15 cellular contexts compared by ENCODE assay signal in genomic region chr1:71037829-71038620, GRCh38. TPM values are rescaled to one million over a fixed set of nuclear protein-coding genes. Genes with fewer than 3 reads are reported as not detected.
DNase-seq lines count a peak whose midpoint lies in the region; ATAC-seq, FAIRE-seq and TF ChIP-seq lines count a peak whose summit lies in the region.
"Had no signal": no experiment of that assay in that cellular context is flagged by ENCODE, and none has a peak within 500 bp of the region (broad histone marks: within the 10 kb centered on the region; RNA-seq: fewer than 3 reads in every experiment).

No MANE protein-coding gene starts in this region.

- DNase-seq in A673 (ENCODE audit: low spot score) (no peak), MM.1S (no peak), K562 (ENCODE audit: extremely low read depth in 1 of 4, low spot score in 3 of 4) (no peak), tibial artery (no peak), SHP77 (lab: John Stamatoyannopoulos, UW) (no peak), midbrain (lab: John Stamatoyannopoulos, UW) (no peak)
- DNase-seq: Caco-2; CD8-positive, alpha-beta T cell; DND-41; GDM1; GOT3 had no signal

- H3K27ac ChIP-seq in A673 (ENCODE audit: low read depth, low read length, poor library complexity, severe bottlenecking) (peak overlapping the region; percentile 7), MM.1S (ENCODE audit: low read length) (no peak overlapping the region), K562 (ENCODE audit: extremely low read depth, low read depth, low read length) (no peak overlapping the region), tibial artery (peak overlapping the region; percentile 32 to 42)
- H3K27ac ChIP-seq: A549, HL-60 had no signal

- H2AFZ ChIP-seq in MM.1S (ENCODE audit: low read length) (no peak overlapping the region), K562 (ENCODE audit: low read depth, low read length) (no peak overlapping the region)

- no TSS peak for BruUV-seq in A673 (replicated peaks; lab: Mats Ljungman, UMichigan)
- BruUV-seq in K562 (replicated peaks; lab: Mats Ljungman, UMichigan): no TSS peak

- H3K36me3 ChIP-seq in A673 (ENCODE audit: insufficient read depth, low read length, poor library complexity, severe bottlenecking) (peaks cover 41% of the 10 kb centered on the region), MM.1S (replicated peaks; ENCODE audit: insufficient read depth, low read length) (no peaks in the 10 kb centered on the region), K562 (ENCODE audit: control insufficient read depth, insufficient read depth, low read length) (peaks cover 74% of the 10 kb centered on the region), tibial artery (no peaks in the 10 kb centered on the region)

- WGBS in K562 (ENCODE audit: insufficient coverage, low coverage, missing lambda C conversion rate): 72% methylated on average over 2 of the region's 2 CpGs

- CTCF ChIA-PET in A673 (lab: Charles Lee) (no interaction called here), K562 (lab: Yijun Ruan, JAX; ENCODE audit: low intra/inter-chr PET ratio) (no interaction called here)

- no peaks in the 10 kb centered on the region for H3K9me1 ChIP-seq in K562 (ENCODE audit: control insufficient read depth, insufficient read depth, low read length)

- H3K9me3 ChIP-seq in A673 (ENCODE audit: low read depth, low read length, poor library complexity, severe bottlenecking): no peaks in the 10 kb centered on the region
- no peaks in the 10 kb centered on the region for H3K9me3 ChIP-seq in MM.1S (replicated peaks; ENCODE audit: insufficient read depth, low read length)
- no peaks in the 10 kb centered on the region for H3K9me3 ChIP-seq in K562 (replicated peaks; ENCODE audit: control insufficient read depth, insufficient read depth, low read depth, low read length)
- H3K9me3 ChIP-seq in tibial artery: no peaks in the 10 kb centered on the region
- H3K9me3 ChIP-seq: A549, Caco-2, HAP-1 had no signal

- TF ChIP-seq EP300 in K562 (IDR thresholded peaks at IDR 0.05; ENCODE audit: low read length): no peak

- TF ChIP-seq CTCF in A673 (conservative IDR thresholded peaks at IDR 0.05; ENCODE audit: low read depth, low read length): no peak
- no peak for TF ChIP-seq CTCF in MM.1S (IDR thresholded peaks at IDR 0.05; ENCODE audit: low read length)
- no peak for TF ChIP-seq CTCF in K562 (IDR thresholded peaks at IDR 0.05 in 2 of 3, conservative IDR thresholded peaks at IDR 0.05 in 1 of 3; ENCODE audit: insufficient read depth in 2 of 3, low read depth in 1 of 3, low read length in 3 of 3)
- TF ChIP-seq CTCF in tibial artery (IDR thresholded peaks at IDR 0.05): no peak

- no peaks in the 10 kb centered on the region for H3K9me2 ChIP-seq in MM.1S (replicated peaks; ENCODE audit: insufficient read depth, low read length)

- H3K4me3 ChIP-seq in A673 (ENCODE audit: low read depth, low read length, poor library complexity, severe bottlenecking) (peak overlapping the region; percentile 0), MM.1S (ENCODE audit: low read length) (no peak overlapping the region), K562 (no peak overlapping the region), tibial artery (peak overlapping the region in 1 of 2 donors; percentile 5)
- H3K4me3 ChIP-seq: A549, HAP-1 had no signal

- peak overlapping the region; percentile 16; the same call in 1 of the 2 replicates for H3K4me2 ChIP-seq in MM.1S (ENCODE audit: low read depth, low read length)
- H3K4me2 ChIP-seq in K562 (ENCODE audit: insufficient read depth, low read length): peak overlapping the region; percentile 16; the same call in 1 of the 2 replicates
- H3K4me2 ChIP-seq: A549 had no signal

- H3F3A ChIP-seq in MM.1S (ENCODE audit: insufficient read depth, low read length): no peaks in the 10 kb centered on the region

- H3K27me3 ChIP-seq in A673 (replicated peaks; ENCODE audit: insufficient read depth, low read depth, low read length, poor library complexity): no peaks in the 10 kb centered on the region
- H3K27me3 ChIP-seq in MM.1S (replicated peaks; ENCODE audit: insufficient read depth, low read length): no peaks in the 10 kb centered on the region
- H3K27me3 ChIP-seq in K562 (ENCODE audit: control insufficient read depth in 2 of 2, insufficient read depth in 2 of 2, low read length in 2 of 2): no peaks in the 10 kb centered on the region
- H3K27me3 ChIP-seq in tibial artery: no peaks in the 10 kb centered on the region

- H3K4me1 ChIP-seq in A673 (ENCODE audit: insufficient read depth, low read length, poor library complexity, severe bottlenecking) (peaks cover 73% of the 10 kb centered on the region), MM.1S (ENCODE audit: low read length) (peaks cover 9% of the 10 kb centered on the region; the same call in 1 of the 2 replicates), K562 (replicated peaks in 1 of 2; ENCODE audit: control insufficient read depth in 2 of 2, insufficient read depth in 2 of 2, low read length in 2 of 2) (peaks cover 0 to 40% of the 10 kb centered on the region in 2 experiments), tibial artery (peaks cover 4 to 67% (median 7%) of the 10 kb centered on the region in 4 donors)
- H3K4me1 ChIP-seq: A549, Caco-2 had no signal

- TF ChIP-seq POLR2A in K562 (conservative IDR thresholded peaks at IDR 0.05): no peak

- POLR2A ChIA-PET in A673 (lab: Charles Lee; ENCODE audit: low non-redundant PET): no interaction called here
- POLR2A ChIA-PET in K562 (lab: Yijun Ruan, JAX): interaction anchor here (3.1 kb wide), 1 partner anchor 8 kb away, joined by 16 read pairs; no protein-coding TSS in a partner anchor

- in situ Hi-C loops in K562 (cut with MboI): no loop called here

- no peak for ATAC-seq in K562
- ATAC-seq: A549; CD8-positive, alpha-beta T cell had no signal

- no peaks in the 10 kb centered on the region for H4K20me1 ChIP-seq in MM.1S (ENCODE audit: insufficient read depth, low read length)
- H4K20me1 ChIP-seq in K562 (replicated peaks; ENCODE audit: control insufficient read depth, insufficient read depth, low read length): no peaks in the 10 kb centered on the region

- intact Hi-C loops in A673 (cut with micrococcal nuclease; ENCODE audit: unreplicated experiment) (no loop called here), K562 (cut with micrococcal nuclease) (no loop called here), tibial artery (cut with DNase I; ENCODE audit: low total_unique reads) (no loop called here)

- H3K79me2 ChIP-seq in MM.1S (ENCODE audit: low read length) (no peaks in the 10 kb centered on the region), K562 (ENCODE audit: control insufficient read depth, insufficient read depth, low read length) (peaks cover 82% of the 10 kb centered on the region)

- no peak for TF ChIP-seq RAD21 in K562 (CRISPR knock-in tag; conservative IDR thresholded peaks at IDR 0.05 in 1 of 2, IDR thresholded peaks at IDR 0.05 in 1 of 2)

- H3K9ac ChIP-seq in MM.1S (ENCODE audit: low read length): no peak overlapping the region
- H3K9ac ChIP-seq in K562 (ENCODE audit: insufficient read depth in 1 of 2, low read depth in 2 of 2, low read length in 2 of 2): peak overlapping the region in 1 of 2 experiments; percentile 8; a peak in 1 of 4 replicates

- FAIRE-seq in K562 (lab: Jason Lieb, UNC): no peak
- FAIRE-seq: A549, GM19239 had no signal

TF ChIP-seq in K562, 482 proteins besides CTCF, POLR2A, EP300 and RAD21 (continues in another document):
- TF ChIP-seq CEBPB (tag; IDR thresholded peaks at IDR 0.05): peak; percentile 70
- no peak for TF ChIP-seq POLR2AphosphoS2 (IDR thresholded peaks at IDR 0.05; ENCODE audit: low read length)
- no peak for TF ChIP-seq GTF2E2 (tag; IDR thresholded peaks at IDR 0.05)

RNA-seq across cellular contexts. Expression of gene PTGER3, which starts 9.6 kb away (rescaled TPM):
- 96.0 and 107 TPM in 2 replicates for total RNA-seq in A673 (2021)
- 14.8 and 15.1 TPM in 2 replicates for total RNA-seq in K562 (2011; cell fraction: chromatin; rRNA removed; ENCODE audit: low replicate concordance)
- 13.7 and 16.2 TPM in 2 replicates for total RNA-seq in K562 (2011; cell fraction: nucleolus; rRNA removed)
- 13.1 and 24.9 TPM in 2 replicates for total RNA-seq in K562 (2011; cell fraction: nucleoplasm; rRNA removed)
- total RNA-seq in K562 (2014; rRNA removed): 14.2 and 26.2 TPM in 2 replicates
- total RNA-seq in K562 (2014; rRNA removed; fragmentation: Illumina TruSeq; extraction: Trizol): 19.0 and 19.2 TPM in 2 replicates
- total RNA-seq in K562 (2015; rRNA removed; fragmentation: Illumina TruSeq; extraction: Trizol): 18.4 and 20.0 TPM in 2 replicates
- total RNA-seq in K562 (2021): 28.5 and 33.3 TPM in 2 replicates
- 3.2 and 4.5 TPM in 2 replicates for polyA plus RNA-seq in K562 (2011; rRNA removed)
- 3.3 and 10.5 TPM in 2 replicates for polyA plus RNA-seq in K562 (2011; cell fraction: cytosol; rRNA removed)
- 4.9 and 8.3 TPM in 2 replicates for polyA plus RNA-seq in K562 (2011; cell fraction: nucleus; rRNA removed)
- polyA plus RNA-seq in K562 (2012): 15.2 and 16.0 TPM in 2 replicates
- 11.6 and 14.6 TPM in 2 replicates for polyA plus RNA-seq in K562 (2014; fragmentation: Illumina TruSeq; extraction: Trizol)
- 1 to 10 TPM; 3.8 to 5.1 TPM for polyA plus RNA-seq in K562 (2014; fragmentation: Nextera tagmentation; extraction: Ambion mirVana)
- polyA plus RNA-seq in K562 (2014; rRNA removed): 9.7 and 17.7 TPM in 2 replicates
- 5.3 and 6.0 TPM in 2 replicates for polyA minus RNA-seq in K562 (2011; rRNA and poly(A)+ RNA removed)
- polyA minus RNA-seq in K562 (2011; cell fraction: cytosol; rRNA and poly(A)+ RNA removed): 5.9 and 7.3 TPM in 2 replicates
- polyA minus RNA-seq in K562 (2011; cell fraction: nucleus; rRNA and poly(A)+ RNA removed): 8.1 and 9.1 TPM in 2 replicates
- total RNA-seq: Caco-2 had no signal
- polyA plus RNA-seq: A549 had no signal

RNA-seq across cellular contexts. Expression of gene ZRANB2, which starts 42.8 kb away (rescaled TPM):
- total RNA-seq in A673 (2021) (112 and 113 TPM in 2 replicates), K562 (2014; rRNA removed) (80.8 and 86.5 TPM in 2 replicates), K562 (2014; rRNA removed; fragmentation: Illumina TruSeq; extraction: Trizol) (86.0 and 108 TPM in 2 replicates), K562 (2015; rRNA removed; fragmentation: Illumina TruSeq; extraction: Trizol) (75.5 and 88.3 TPM in 2 replicates), K562 (2021) (129 and 134 TPM in 2 replicates)
- 82.9 and 341 TPM in 2 replicates for total RNA-seq in K562 (2011; cell fraction: chromatin; rRNA removed; ENCODE audit: low replicate concordance)
- total RNA-seq in K562 (2011; cell fraction: nucleolus; rRNA removed): 32.4 and 47.8 TPM in 2 replicates
- total RNA-seq in K562 (2011; cell fraction: nucleoplasm; rRNA removed): 107 and 212 TPM in 2 replicates
- polyA plus RNA-seq in K562 (2011; rRNA removed) (230 and 264 TPM in 2 replicates), K562 (2014; fragmentation: Illumina TruSeq; extraction: Trizol) (207 and 240 TPM in 2 replicates), K562 (2014; fragmentation: Nextera tagmentation; extraction: Ambion mirVana) (100 to 1,000 TPM; 194 to 244 TPM), K562 (2014; rRNA removed) (157 TPM in 2 replicates)
- polyA plus RNA-seq in K562 (2011; cell fraction: cytosol; rRNA removed): 17.5 and 48.4 TPM in 2 replicates
- polyA plus RNA-seq in K562 (2011; cell fraction: nucleus; rRNA removed): 309 and 554 TPM in 2 replicates
- 109 and 124 TPM in 2 replicates for polyA plus RNA-seq in K562 (2012)
- polyA minus RNA-seq in K562 (2011; rRNA and poly(A)+ RNA removed): 108 and 129 TPM in 2 replicates
- 28.0 and 33.2 TPM in 2 replicates for polyA minus RNA-seq in K562 (2011; cell fraction: cytosol; rRNA and poly(A)+ RNA removed)
- polyA minus RNA-seq in K562 (2011; cell fraction: nucleus; rRNA and poly(A)+ RNA removed): 82.8 and 171 TPM in 2 replicates

Comparison
In these comparisons a context has a peak if more than half of its experiments do, and no peak if none do; other contexts are left out.
1. H3K27ac ChIP-seq: peak in A673 (single experiment) and tibial artery (2 of 2); none in MM.1S (single experiment) and K562 (single experiment).